ENCODE assay signal across 8 cellular contexts in genomic region chr7:76356823-76357222, GRCh38. TPM values are rescaled to one million over a fixed set of nuclear protein-coding genes. Genes with fewer than 3 reads are reported as not detected.
DNase-seq lines count a peak whose midpoint lies in the region; ATAC-seq, FAIRE-seq and TF ChIP-seq lines count a peak whose summit lies in the region.

No MANE protein-coding gene starts in this region.

- peak overlapping the region in 8 of 10 donors; percentile 95 to 100 (median 98) for H3K27ac ChIP-seq in heart right ventricle
- H3K27ac ChIP-seq in PC-3 (ENCODE audit: low read length): 0 out of 2 replicates have a peak overlapping the region, but pooled peaks have one; percentile 5
- peak overlapping the region in 3 of 4 donors; percentile 38 to 100 (median 99) for H3K27ac ChIP-seq in pancreas

- no peaks in the 10 kb centered on the region for H3K27me3 ChIP-seq in heart right ventricle
- H3K27me3 ChIP-seq in PC-3 (ENCODE audit: low read length): no peaks in the 10 kb centered on the region
- no peaks in the 10 kb centered on the region for H3K27me3 ChIP-seq in pancreas

- H4K20me1 ChIP-seq in PC-3 (ENCODE audit: low read length): peaks cover 65% of the 10 kb centered on the region

- no peaks in the 10 kb centered on the region for H3F3A ChIP-seq in PC-3 (ENCODE audit: low read length, unreplicated experiment)

- no peak for FAIRE-seq in pancreas (lab: Jason Lieb, UNC)

- DNase-seq in heart right ventricle (no peak), Right ventricle myocardium superior (no peak), PC-3 (peak; percentile 75), epithelial cell of esophagus (ENCODE audit: low read depth) (peak; percentile 82), pancreas (peak in 2 of 6 donors; percentile 27 to 42), NCI-H2171 treated with DMSO at 0.1 percent for 48 hours (lab: John Stamatoyannopoulos, UW) (no peak)

- peak overlapping the region; percentile 89 for H3K4me2 ChIP-seq in PC-3 (ENCODE audit: low read length)

- intact Hi-C loops in heart right ventricle (cut with DNase I) (loop anchor here in 4 of 10 donors (5.0 kb wide), 3 partner anchors 35 to 40 kb away; no protein-coding TSS in a partner anchor), Right ventricle myocardium superior (cut with DNase I) (no loop called here), PC-3 (cut with micrococcal nuclease) (no loop called here), pancreas (cut with DNase I) (loop anchor here in 1 of 3 donors (5.0 kb wide), 1 partner anchor 35 kb away; no protein-coding TSS in a partner anchor)

- H3K9me3 ChIP-seq in heart right ventricle: no peaks in the 10 kb centered on the region
- H3K9me3 ChIP-seq in PC-3 (ENCODE audit: low read length): no peaks in the 10 kb centered on the region
- H3K9me3 ChIP-seq in pancreas: no peaks in the 10 kb centered on the region

- no peaks in the 10 kb centered on the region for H3K9me2 ChIP-seq in PC-3 (replicated peaks; ENCODE audit: low read length)

- CTCF ChIA-PET in PC-3 (lab: Charles Lee): no interaction called here

- POLR2A ChIA-PET in PC-3 (lab: Charles Lee; ENCODE audit: unreplicated experiment): no interaction called here

- H2AFZ ChIP-seq in PC-3 (ENCODE audit: low read length): no peak overlapping the region

- peaks cover 22 to 73% (median 67%) of the 10 kb centered on the region in 9 donors for H3K4me1 ChIP-seq in heart right ventricle
- H3K4me1 ChIP-seq in PC-3 (ENCODE audit: insufficient read depth, low read length): peaks cover 24% of the 10 kb centered on the region
- H3K4me1 ChIP-seq in pancreas: peaks cover 5 to 28% (median 16%) of the 10 kb centered on the region in 3 donors

- ATAC-seq in heart right ventricle (no peak), Right ventricle myocardium superior (ENCODE audit: poor library complexity) (no peak), PC-3 (peak; percentile 7; the same call in 1 of the 2 replicates), pancreas (no peak), HG02870 (IDR thresholded peaks at IDR 0.05; ENCODE audit: unreplicated experiment) (no peak), HG03135 (IDR thresholded peaks at IDR 0.05; ENCODE audit: unreplicated experiment) (no peak)

- H3K9ac ChIP-seq in PC-3 (ENCODE audit: low read length): peak overlapping the region; percentile 95

- H3K36me3 ChIP-seq in heart right ventricle (peaks cover 0 to 32% (median 0%) of the 10 kb centered on the region in 9 donors), PC-3 (ENCODE audit: low read depth, low read length) (peaks cover 43% of the 10 kb centered on the region), pancreas (no peaks in the 10 kb centered on the region)

- H3K4me3 ChIP-seq in heart right ventricle: peak overlapping the region in 9 of 10 donors; percentile 82 to 100 (median 93)
- H3K4me3 ChIP-seq in PC-3 (ENCODE audit: low read length): peak overlapping the region; percentile 95
- peak overlapping the region; percentile 79 for H3K4me3 ChIP-seq in epithelial cell of esophagus (ENCODE audit: low read length)
- peak overlapping the region in 2 of 4 donors; percentile 71 to 95 for H3K4me3 ChIP-seq in pancreas

- BruUV-seq in PC-3 (replicated peaks; lab: Mats Ljungman, UMichigan): no TSS peak

- peaks cover 70% of the 10 kb centered on the region for H3K79me2 ChIP-seq in PC-3 (ENCODE audit: low read length)

- no peak for TF ChIP-seq CTCF in heart right ventricle (IDR thresholded peaks at IDR 0.05)
- no peak for TF ChIP-seq CTCF in PC-3 (conservative IDR thresholded peaks at IDR 0.05; ENCODE audit: low read depth, low read length)
- TF ChIP-seq CTCF in epithelial cell of esophagus (IDR thresholded peaks at IDR 0.05; ENCODE audit: insufficient read depth, low read depth, low read length, missing control alignments): peak; percentile 36
- TF ChIP-seq CTCF in pancreas (IDR thresholded peaks at IDR 0.05): no peak

- WGBS in heart right ventricle, 2 donors: 33 to 34% methylated on average over 6 of the region's 6 CpGs
- 16 to 18% methylated on average over 6 of the region's 6 CpGs for WGBS in pancreas, 2 donors

RNA-seq across cellular contexts. Expression of gene YWHAG, which starts 2.0 kb away (rescaled TPM):
- total RNA-seq in heart right ventricle (100 to 1,000 TPM; 193 to 262 (median 207) TPM), Right ventricle myocardium superior (219 TPM), PC-3 (2014; rRNA removed) (42.2 and 54.4 TPM in 2 replicates), pancreas (10 to 100 TPM; 23.3 to 55.7 (median 38.9) TPM)
- polyA plus RNA-seq in heart right ventricle (10 to 100 TPM; 63.7 to 88.0 TPM), pancreas (10 to 100 TPM; 15.7 to 30.9 TPM)

RNA-seq across cellular contexts. Expression of gene SSC4D, which starts 52.7 kb away (rescaled TPM):
- total RNA-seq in heart right ventricle (1 to 10 TPM in 3 of 10 donors, under 1 TPM in 7; 0.24 to 1.3 (median 0.65) TPM), Right ventricle myocardium superior (0.97 TPM), PC-3 (2014; rRNA removed) (0.86 and 1.3 TPM in 2 replicates), pancreas (1 to 10 TPM in 5 of 6 donors, under 1 TPM in 1; 0.79 to 3.6 (median 2.2) TPM)
- polyA plus RNA-seq in heart right ventricle (1 to 10 TPM in 1 of 2 donors, under 1 TPM in 1; 0.99 to 1.9 TPM), pancreas (10 to 100 TPM in 1 of 2 donors, 1 to 10 TPM in 1; 8.8 to 10.3 TPM)

RNA-seq across cellular contexts. Expression of gene HSPB1, which starts 54.4 kb away (rescaled TPM):
- total RNA-seq in heart right ventricle (1,000 to 10,000 TPM; 1,266 to 2,631 (median 2,034) TPM), Right ventricle myocardium superior (2,459 TPM), PC-3 (2014; rRNA removed) (166 and 189 TPM in 2 replicates), pancreas (100 to 1,000 TPM; 106 to 752 (median 138) TPM)
- polyA plus RNA-seq in heart right ventricle (1,000 to 10,000 TPM; 2,522 to 6,886 TPM), pancreas (100 to 1,000 TPM; 160 to 642 TPM)

Comparison
In these comparisons a context has a peak if more than half of its experiments do, and no peak if none do; other contexts are left out.
1. DNase-seq: peak in PC-3 (single experiment) and epithelial cell of esophagus (single experiment); none in heart right ventricle (0 of 2), Right ventricle myocardium superior (single experiment) and NCI-H2171 treated with DMSO at 0.1 percent for 48 hours (single experiment).
2. H3K27ac ChIP-seq: peak in every context shown above with its lines; median percentile 99 in pancreas; 98 in heart right ventricle; 5 in PC-3.